17 cellular contexts compared by ENCODE assay signal in the genomic region with DNA sequence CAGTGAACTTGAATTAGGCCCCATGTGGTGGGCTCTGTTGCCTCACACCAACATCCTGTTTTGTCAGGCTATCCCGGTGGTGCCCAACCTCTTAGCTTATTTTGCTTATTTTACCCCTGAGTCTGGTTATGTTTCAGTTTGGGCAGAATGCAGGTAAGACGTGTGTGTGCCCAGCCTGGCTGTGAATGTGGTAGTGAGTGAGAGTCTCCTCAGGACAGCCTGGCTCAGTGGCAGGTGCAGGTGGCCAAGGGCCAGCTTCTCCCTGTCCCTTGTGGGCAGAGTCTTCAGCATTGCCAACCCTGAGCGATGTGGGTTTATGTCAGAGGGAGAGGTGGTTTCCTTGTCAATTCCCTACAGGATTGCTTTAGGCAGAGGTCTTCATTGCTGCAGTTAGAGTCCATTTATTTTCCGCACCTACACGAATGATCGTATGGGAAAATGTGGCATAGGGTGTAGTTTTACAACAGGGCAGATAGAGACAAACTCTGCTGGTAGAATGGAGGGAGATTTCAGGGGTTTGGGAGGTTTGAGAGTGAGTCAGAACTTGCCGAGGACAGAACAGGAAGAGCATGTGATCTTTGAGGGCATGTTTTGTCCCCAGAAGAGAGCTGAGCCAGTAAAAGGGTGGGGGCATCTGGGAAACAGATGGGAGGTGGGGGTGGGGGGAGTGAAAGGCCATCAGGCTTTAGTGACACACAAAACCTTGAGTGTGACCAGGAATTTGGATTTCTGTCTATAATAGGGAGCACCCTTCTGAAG.
"Had no signal": no experiment of that assay in that cellular context is flagged by ENCODE, and none has a peak within 500 bp of the region (broad histone marks: within the 10 kb centered on the region; RNA-seq: fewer than 3 reads in every experiment).

No MANE protein-coding gene starts in this region.

- H3K27me3 ChIP-seq: testis, upper lobe of left lung had no signal

- H3K36me3 Mint-ChIP-seq: activated naive CD8-positive, alpha-beta T cell treated with anti-CD3 and anti-CD28 coated beads for 36 hours; brain had no signal

- H3K9me3 ChIP-seq: testis, upper lobe of left lung had no signal

- H3K36me3 ChIP-seq: upper lobe of left lung had no signal

- H3K4me1 ChIP-seq: testis had no signal

- H3K4me3 ChIP-seq: testis, upper lobe of left lung had no signal

- H3K27ac Mint-ChIP-seq: activated naive CD8-positive, alpha-beta T cell treated with anti-CD3 and anti-CD28 coated beads for 36 hours; activated T-helper 1 cell treated with anti-CD3 and anti-CD28 coated beads, Interleukin-12 subunit alpha, Interleukin-12 subunit beta, Interleukin-2, Interleukin-4 antibody, amounts not matched to agents 30 ng/mL and 10 ng/mL and 1 ng/mL, durations not matched to agents 14 hours and 24 hours and 36 hours; brain; nephron; progenitor cell of endocrine pancreas; stimulated activated naive CD8-positive, alpha-beta T cell treated with anti-CD3 and anti-CD28 coated beads, Interleukin-15, Interleukin-2, amounts not matched to agents 100 ng/mL and 50 ng/mL, for 24 hours; T-helper 2 cell treated with Interferon-gamma antibody and Interleukin-4, amounts not matched to agents 5 μg/mL and 100 μg/mL, for 36 hours had no signal

- DNase-seq: activated naive CD8-positive, alpha-beta T cell treated with anti-CD3 and anti-CD28 coated beads for 36 hours; amygdala; cortex of kidney; effector CD8-positive, alpha-beta T cell; hippocampal formation; kidney; left ventricle myocardium superior; nucleus accumbens; right cardiac atrium; testis; upper lobe of left lung had no signal

- H3K27me3 Mint-ChIP-seq: activated naive CD8-positive, alpha-beta T cell treated with anti-CD3 and anti-CD28 coated beads for 36 hours; stimulated activated naive CD8-positive, alpha-beta T cell treated with anti-CD3 and anti-CD28 coated beads, Interleukin-15, Interleukin-2, amounts not matched to agents 100 ng/mL and 50 ng/mL, for 24 hours had no signal

- H3K9me3 Mint-ChIP-seq: activated naive CD8-positive, alpha-beta T cell treated with anti-CD3 and anti-CD28 coated beads for 36 hours; activated T-helper 1 cell treated with anti-CD3 and anti-CD28 coated beads, Interleukin-12 subunit alpha, Interleukin-12 subunit beta, Interleukin-2, Interleukin-4 antibody, amounts not matched to agents 30 ng/mL and 10 ng/mL and 1 ng/mL, durations not matched to agents 14 hours and 24 hours and 36 hours; brain; nephron; stimulated activated naive CD8-positive, alpha-beta T cell treated with anti-CD3 and anti-CD28 coated beads, Interleukin-15, Interleukin-2, amounts not matched to agents 100 ng/mL and 50 ng/mL, for 24 hours had no signal

- H3K27ac ChIP-seq: testis, upper lobe of left lung had no signal

- H3K4me1 Mint-ChIP-seq: activated naive CD8-positive, alpha-beta T cell treated with anti-CD3 and anti-CD28 coated beads for 36 hours; brain; nephron had no signal

- H3K4me3 Mint-ChIP-seq: activated naive CD8-positive, alpha-beta T cell treated with anti-CD3 and anti-CD28 coated beads for 36 hours; activated T-helper 1 cell treated with anti-CD3 and anti-CD28 coated beads, Interleukin-12 subunit alpha, Interleukin-12 subunit beta, Interleukin-2, Interleukin-4 antibody, amounts not matched to agents 30 ng/mL and 10 ng/mL and 1 ng/mL, durations not matched to agents 14 hours and 24 hours and 36 hours; brain; nephron; stimulated activated naive CD8-positive, alpha-beta T cell treated with anti-CD3 and anti-CD28 coated beads, Interleukin-15, Interleukin-2, amounts not matched to agents 100 ng/mL and 50 ng/mL, for 24 hours; T-helper 2 cell treated with Interferon-gamma antibody and Interleukin-4, amounts not matched to agents 5 μg/mL and 100 μg/mL, for 36 hours had no signal
